Comparison of ENCODE assay signal across 10 cellular contexts in the genomic region with DNA sequence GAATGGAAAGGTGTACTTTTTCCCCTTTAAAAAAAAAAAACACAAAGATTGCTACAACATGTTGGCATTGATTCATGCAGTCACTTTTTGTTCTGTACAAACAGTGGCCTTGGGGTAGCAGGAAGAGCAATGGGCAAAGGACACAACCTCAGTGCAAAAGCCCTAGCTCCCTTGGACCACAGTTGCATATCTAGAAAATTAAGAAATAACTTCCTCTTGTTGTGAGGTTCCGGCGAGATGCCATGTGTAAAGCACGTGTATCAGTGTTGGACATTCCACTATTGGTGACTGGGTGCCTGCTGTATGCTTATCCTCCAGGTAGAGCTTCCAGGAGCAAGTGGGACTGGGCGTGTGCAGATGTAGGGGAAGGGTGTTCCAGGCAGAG.
DNase-seq lines count a peak whose midpoint lies in the region; ATAC-seq, FAIRE-seq and TF ChIP-seq lines count a peak whose summit lies in the region.
"Had no signal": no experiment of that assay in that cellular context is flagged by ENCODE, and none has a peak within 500 bp of the region (broad histone marks: within the 10 kb centered on the region; RNA-seq: fewer than 3 reads in every experiment).

No MANE protein-coding gene starts in this region.

- FAIRE-seq in urothelium cell line (lab: Jason Lieb, UNC) = peak; percentile 23

- no peak overlapping the region for H2BK120ac ChIP-seq in mesenchymal stem cell (ENCODE audit: low read depth, low read length)

- H3K27me3 ChIP-seq in mesenchymal stem cell (ENCODE audit: control insufficient read depth in 1 of 2, insufficient read depth in 1 of 2, low read length in 2 of 2) = no peaks in the 10 kb centered on the region

- H2BK15ac ChIP-seq in mesenchymal stem cell (ENCODE audit: low read depth, poor library complexity, severe bottlenecking) = no peak overlapping the region

- no peaks in the 10 kb centered on the region for H3K36me3 ChIP-seq in mesenchymal stem cell (ENCODE audit: control insufficient read depth in 1 of 2, insufficient read depth in 2 of 2, low read depth in 1 of 2, low read length in 2 of 2)

- H2BK5ac ChIP-seq in mesenchymal stem cell (ENCODE audit: low read depth, low read length, poor library complexity, severe bottlenecking) = no peak overlapping the region

- H3K18ac ChIP-seq in mesenchymal stem cell (ENCODE audit: low read depth in 1 of 2, low read length in 2 of 2) = peak overlapping the region; percentile 40 to 64

- no peak overlapping the region for H3K27ac ChIP-seq in mesenchymal stem cell (ENCODE audit: low read length, poor library complexity, severe bottlenecking)

- peaks cover 11% of the 10 kb centered on the region for H3K79me1 ChIP-seq in mesenchymal stem cell (replicated peaks; ENCODE audit: low read length, poor library complexity, severe bottlenecking)

- H2AFZ ChIP-seq in mesenchymal stem cell (ENCODE audit: low read depth, low read length) = no peak overlapping the region

- no peak overlapping the region for H4K91ac ChIP-seq in mesenchymal stem cell (ENCODE audit: low read length)

- H4K8ac ChIP-seq in mesenchymal stem cell (ENCODE audit: low read length) = no peak overlapping the region

- peak overlapping the region in 1 of 2 experiments; percentile 77 for H3K23ac ChIP-seq in mesenchymal stem cell (ENCODE audit: low read length in 2 of 2)

- no peaks in the 10 kb centered on the region for H3K9me3 ChIP-seq in mesenchymal stem cell (ENCODE audit: control insufficient read depth, low read length)

- peaks cover 8% of the 10 kb centered on the region for H3K4me1 ChIP-seq in mesenchymal stem cell (ENCODE audit: control insufficient read depth, insufficient read depth, low read depth, low read length)

- H3K9ac ChIP-seq in mesenchymal stem cell (ENCODE audit: low read length) = peak overlapping the region; percentile 61

- peak overlapping the region in 1 of 2 experiments; percentile 51 for H2BK12ac ChIP-seq in mesenchymal stem cell (ENCODE audit: low read length in 2 of 2)

- peak; percentile 3 for DNase-seq in NOMO-1 treated with DMSO at 0.1 percent for 48 hours (lab: John Stamatoyannopoulos, UW; ENCODE audit: unreplicated experiment)
- DNase-seq in NOMO-1 (lab: John Stamatoyannopoulos, UW; ENCODE audit: unreplicated experiment in 2 of 2) = no peak
- DNase-seq in mesenchymal stem cell = no peak
- DNase-seq in urothelium cell line (ENCODE audit: low spot score) = no peak
- DNase-seq in DMS53 treated with DMSO at 0.1 percent for 48 hours (lab: John Stamatoyannopoulos, UW; ENCODE audit: unreplicated experiment) = no peak
- no peak for DNase-seq in GM20000 (ENCODE audit: low spot score)
- DNase-seq: 8988T, NCI-H1930 had no signal

- no peak overlapping the region for H3K4me3 ChIP-seq in mesenchymal stem cell (ENCODE audit: insufficient read depth in 1 of 2, low read depth in 1 of 2, low read length in 2 of 2)

- no peak for TF ChIP-seq CTCF in GM20000 (IDR thresholded peaks at IDR 0.05; ENCODE audit: extremely low read depth, missing control alignments)

- H2AK5ac ChIP-seq in mesenchymal stem cell (ENCODE audit: low read length, severe bottlenecking) = peak overlapping the region; percentile 95

- ATAC-seq in esophagus mucosa (peak; percentile 39), HG02763 (IDR thresholded peaks at IDR 0.05; ENCODE audit: unreplicated experiment) (no peak)

- peak overlapping the region in 1 of 2 experiments; percentile 69 for H3K4ac ChIP-seq in mesenchymal stem cell (ENCODE audit: low read depth in 1 of 2, low read length in 2 of 2)

- H3K14ac ChIP-seq in mesenchymal stem cell (ENCODE audit: low read length in 2 of 2) = peak overlapping the region in 1 of 2 experiments; percentile 77

- WGBS in mesenchymal stem cell = 96% methylated on average over 4 of the region's 4 CpGs

- no peak overlapping the region for H3K4me2 ChIP-seq in mesenchymal stem cell (ENCODE audit: low read length, poor library complexity, severe bottlenecking)
